Comparison of ENCODE assay signal across 8 cellular contexts in genomic region chr3:33439421-33440327, GRCh38. TPM values are rescaled to one million over a fixed set of nuclear protein-coding genes. Genes with fewer than 3 reads are reported as not detected.
DNase-seq lines count a peak whose midpoint lies in the region; ATAC-seq and TF ChIP-seq lines count a peak whose summit lies in the region.

No MANE protein-coding gene starts in this region.

- H3K4me1 ChIP-seq in esophagus (ENCODE audit: control insufficient read depth in 2 of 2, insufficient read depth in 2 of 2, low read length in 1 of 2) (peaks cover 0 to 5% of the 10 kb centered on the region in 2 donors), muscle layer of colon (ENCODE audit: insufficient read depth, low read length) (peaks cover 38% of the 10 kb centered on the region)

- H3K9me3 ChIP-seq in esophagus (ENCODE audit: control insufficient read depth in 2 of 2, insufficient read depth in 1 of 2, low read depth in 1 of 2, low read length in 1 of 2) (no peaks in the 10 kb centered on the region), muscle layer of colon (ENCODE audit: low read length) (no peaks in the 10 kb centered on the region)

- no peak for TF ChIP-seq CTCF in HFF-Myc (IDR thresholded peaks at IDR 0.05; ENCODE audit: low read depth, low read length, missing control alignments)

- H3K36me3 ChIP-seq in esophagus (ENCODE audit: control insufficient read depth in 2 of 2, insufficient read depth in 2 of 2, low read length in 1 of 2), result no peaks in the 10 kb centered on the region
- H3K36me3 ChIP-seq in muscle layer of colon (ENCODE audit: insufficient read depth, low read length), result no peaks in the 10 kb centered on the region

- WGBS in esophagus, 2 donors, result 1% methylated on average over 65 to 99 of the region's 99 CpGs

- ATAC-seq in stimulated activated naive CD8-positive, alpha-beta T cell treated with anti-CD3 and anti-CD28 coated beads, Interleukin-15, Interleukin-2, amounts not matched to agents 100 U/mL and 50 U/mL, for 24 hours, result no peak

- DNase-seq in NCI-H748 (lab: John Stamatoyannopoulos, UW; ENCODE audit: unreplicated experiment) (peak; percentile 71), NCI-H748 treated with DMSO at 0.1 percent for 48 hours (lab: John Stamatoyannopoulos, UW) (no peak), HFF-Myc (ENCODE audit: extremely low read depth, low read depth) (no peak), NCI-H2029 (lab: John Stamatoyannopoulos, UW) (peak; percentile 65)
- peak; percentile 60 for DNase-seq in activated T-cell treated with anti-CD3 and anti-CD28 coated beads, Interleukin-2, amount 50 U/mL, for 1 hour
- DNase-seq in stimulated activated naive CD8-positive, alpha-beta T cell treated with anti-CD3 and anti-CD28 coated beads, Interleukin-15, Interleukin-2, amounts not matched to agents 100 U/mL and 50 U/mL, for 24 hours, result peak; percentile 51

- no peaks in the 10 kb centered on the region for H3K27me3 ChIP-seq in esophagus (ENCODE audit: control insufficient read depth in 1 of 2, insufficient read depth in 2 of 2, low read length in 2 of 2)
- no peaks in the 10 kb centered on the region for H3K27me3 ChIP-seq in muscle layer of colon (ENCODE audit: control insufficient read depth in 1 of 2, insufficient read depth in 2 of 2, low read length in 2 of 2)

- H3K4me3 ChIP-seq in HFF-Myc (replicated peaks; ENCODE audit: low read depth, low read length) (peak overlapping the region; percentile 75), esophagus (ENCODE audit: low read depth in 1 of 2, low read length in 2 of 2) (peak overlapping the region; percentile 82 to 83), muscle layer of colon (ENCODE audit: low read depth in 1 of 2, low read length in 2 of 2) (peak overlapping the region; percentile 75 to 93)

- peak overlapping the region; percentile 95 to 100 for H3K27ac ChIP-seq in esophagus (ENCODE audit: low read depth in 2 of 2, low read length in 1 of 2)
- peak overlapping the region; percentile 89 for H3K27ac ChIP-seq in muscle layer of colon (ENCODE audit: low read depth, low read length)

- H3K9ac ChIP-seq in muscle layer of colon (ENCODE audit: low read length), result peak overlapping the region; percentile 77

RNA-seq across cellular contexts. Expression of gene UBP1, which starts 0.5 kb away (rescaled TPM):
- 10 to 100 TPM; 13.1 to 21.3 TPM for polyA plus RNA-seq in esophagus

Comparison
In these comparisons a context has a peak if more than half of its experiments do, and no peak if none do; other contexts are left out.
1. DNase-seq: peak in NCI-H748 (single experiment), NCI-H2029 (single experiment), activated T-cell treated with anti-CD3 and anti-CD28 coated beads, Interleukin-2, amount 50 U/mL, for 1 hour (single experiment) and stimulated activated naive CD8-positive, alpha-beta T cell treated with anti-CD3 and anti-CD28 coated beads, Interleukin-15, Interleukin-2, amounts not matched to agents 100 U/mL and 50 U/mL, for 24 hours (single experiment); none in NCI-H748 treated with DMSO at 0.1 percent for 48 hours (single experiment) and HFF-Myc (single experiment).
2. Peak in every context shown above with its lines, with median percentiles within 50 percentile points of each other: H3K4me3 ChIP-seq.